In the genomic region with DNA sequence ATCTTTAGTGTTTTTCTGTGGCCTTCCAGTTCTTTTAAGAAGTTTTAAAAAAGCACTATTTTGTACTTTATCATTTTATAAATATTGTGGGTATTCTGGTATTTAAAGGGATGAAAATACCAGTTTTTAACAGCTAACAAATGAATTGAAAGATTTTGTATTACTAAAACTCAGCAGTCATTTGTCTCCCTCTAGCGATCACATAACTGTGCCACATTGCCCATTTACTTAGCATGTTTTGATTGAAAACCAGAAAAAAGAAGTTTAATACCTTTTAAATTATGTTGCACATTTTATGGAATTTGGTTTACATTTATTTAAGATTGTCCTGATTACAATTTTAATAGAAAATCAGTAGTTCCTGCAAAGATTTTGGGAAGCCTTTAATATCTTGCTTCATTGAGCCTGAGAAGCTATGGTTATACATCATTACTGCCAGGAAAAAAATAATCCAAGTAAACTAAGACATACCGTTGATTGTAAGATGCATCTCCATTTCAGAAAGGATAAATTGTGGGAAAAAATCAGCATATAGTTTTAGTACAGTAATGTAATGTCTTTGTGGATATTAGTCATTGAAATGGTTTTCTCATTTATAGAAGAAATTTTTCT, we compare ENCODE assay signal across 10 cellular contexts.
A peak's percentile ranks its signal among the peaks of the same experiment; 100 is the strongest.
DNase-seq lines count a peak whose midpoint lies in the region; ATAC-seq and TF ChIP-seq lines count a peak whose summit lies in the region.
"Had no signal": no experiment of that assay in that cellular context is flagged by ENCODE, and none has a peak within 500 bp of the region (broad histone marks: within the 10 kb centered on the region; RNA-seq: fewer than 3 reads in every experiment).

No MANE protein-coding gene starts in this region.

- TF ChIP-seq CTCF in RWPE1 (conservative IDR thresholded peaks at IDR 0.05; ENCODE audit: low read depth), result peak; percentile 94

- peaks cover 3 to 6% of the 10 kb centered on the region in 2 donors for H3K4me1 Mint-ChIP-seq in stimulated activated naive B cell treated with anti-CD40 and anti-IgM and Interleukin-4, amounts not matched to agents 10 μg/mL and 1 μg/mL and 100 μg/mL, for 72 hours

- DNase-seq in NCI-H524 (lab: John Stamatoyannopoulos, UW), result peak; percentile 4 to 24
- DNase-seq in NCI-H524 treated with DMSO at 0.1 percent for 48 hours (lab: John Stamatoyannopoulos, UW), result no peak
- peak; percentile 19 for DNase-seq in RWPE1 (ENCODE audit: low spot score)
- DNase-seq in foreskin melanocyte, result peak; percentile 32
- peak; percentile 62 for DNase-seq in superior temporal gyrus (ENCODE audit: extremely low spot score)
- DNase-seq in stimulated activated naive B cell treated with anti-CD40 and anti-IgM and Interleukin-4, amounts not matched to agents 10 μg/mL and 1 μg/mL and 100 μg/mL, for 72 hours, result no peak

- no peak overlapping the region for H3K4me3 Mint-ChIP-seq in stimulated activated naive B cell treated with anti-CD40 and anti-IgM and Interleukin-4, amounts not matched to agents 10 μg/mL and 1 μg/mL and 100 μg/mL, for 72 hours
- H3K4me3 Mint-ChIP-seq: immature natural killer cell had no signal

- H3K9me3 Mint-ChIP-seq in stimulated activated naive B cell treated with anti-CD40 and anti-IgM and Interleukin-4, amounts not matched to agents 10 μg/mL and 1 μg/mL and 100 μg/mL, for 72 hours, result no peaks in the 10 kb centered on the region
- H3K9me3 Mint-ChIP-seq: immature natural killer cell had no signal

- H3K36me3 Mint-ChIP-seq in stimulated activated naive B cell treated with anti-CD40 and anti-IgM and Interleukin-4, amounts not matched to agents 10 μg/mL and 1 μg/mL and 100 μg/mL, for 72 hours, result peaks cover 6 to 28% of the 10 kb centered on the region in 2 donors

- CTCF ChIA-PET in RWPE1 (lab: Yijun Ruan, JAX), result interaction anchor here (0.6 to 2.2 kb wide), 28 partner anchors 9 to 684 kb away, joined by 3 to 16 read pairs (median 3); partner anchors contain the start of gene TAX1BP1

- no peak overlapping the region for H3K27ac Mint-ChIP-seq in stimulated activated naive B cell treated with anti-CD40 and anti-IgM and Interleukin-4, amounts not matched to agents 10 μg/mL and 1 μg/mL and 100 μg/mL, for 72 hours

- POLR2A ChIA-PET in RWPE1 (lab: Yijun Ruan, JAX; ENCODE audit: low non-redundant PET), result interaction anchor here (0.7 kb wide), 1 partner anchor 36 kb away, joined by 4 read pairs; no protein-coding TSS in a partner anchor

- ATAC-seq in HG03457 (IDR thresholded peaks at IDR 0.05; ENCODE audit: unreplicated experiment) (no peak), GM18909 (IDR thresholded peaks at IDR 0.05; ENCODE audit: poor library complexity, unreplicated experiment) (no peak)
- ATAC-seq in stimulated activated naive B cell treated with anti-CD40 and anti-IgM and Interleukin-4, amounts not matched to agents 10 μg/mL and 1 μg/mL and 100 μg/mL, for 72 hours (replicated peaks), result no peak

- no peaks in the 10 kb centered on the region for H3K27me3 Mint-ChIP-seq in stimulated activated naive B cell treated with anti-CD40 and anti-IgM and Interleukin-4, amounts not matched to agents 10 μg/mL and 1 μg/mL and 100 μg/mL, for 72 hours

- H3K27ac ChIP-seq in RWPE1, result no peak overlapping the region
- H3K27ac ChIP-seq: BLaER1 treated with 17β-estradiol and CSF1 and Interleukin-3, amounts not matched to agents 10 nM and 100 nM had no signal

Comparison
In these comparisons a context has a peak if more than half of its experiments do, and no peak if none do; other contexts are left out.
1. DNase-seq: peak in NCI-H524 (2 of 2), RWPE1 (single experiment), foreskin melanocyte (single experiment) and superior temporal gyrus (single experiment); none in NCI-H524 treated with DMSO at 0.1 percent for 48 hours (single experiment) and stimulated activated naive B cell treated with anti-CD40 and anti-IgM and Interleukin-4, amounts not matched to agents 10 μg/mL and 1 μg/mL and 100 μg/mL, for 72 hours (single experiment).